ENCODE assay signal across 8 cellular contexts in the genomic region with DNA sequence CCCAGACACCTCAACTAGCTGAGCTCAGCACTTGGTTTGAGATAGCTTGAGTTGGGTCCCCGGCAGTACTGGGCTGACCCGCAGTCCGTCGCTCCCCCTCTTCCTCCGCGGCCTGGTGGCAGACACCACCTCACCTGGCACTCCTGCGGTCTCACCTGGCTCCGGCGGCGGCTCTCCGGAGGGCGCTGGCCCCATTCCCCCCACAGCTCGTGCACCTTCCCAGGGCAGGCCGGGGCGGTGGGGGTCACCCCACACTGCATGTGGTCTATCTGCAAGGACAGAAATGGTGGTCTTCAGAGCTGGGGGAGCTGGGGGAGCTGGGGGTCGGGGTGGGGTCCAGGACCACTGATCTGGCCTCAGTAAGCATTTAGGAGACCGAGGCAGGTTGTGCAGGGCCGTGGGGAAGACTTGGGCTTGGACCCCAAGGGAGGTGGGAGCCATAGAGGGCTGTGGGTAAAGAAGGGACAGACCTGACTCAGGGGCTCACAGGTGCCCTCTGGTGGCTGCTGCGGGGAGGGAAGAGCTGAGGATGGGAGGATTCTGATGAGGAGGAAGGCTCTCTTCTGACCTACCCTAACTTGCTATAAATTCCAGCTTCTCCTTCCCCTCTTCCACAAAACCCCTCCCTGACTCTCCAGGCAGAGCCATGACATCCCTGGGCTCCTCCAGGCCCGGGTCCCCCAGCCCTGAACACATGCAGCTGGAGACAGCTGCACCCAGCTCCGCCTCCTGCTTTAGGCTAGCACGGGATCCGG. TPM values are rescaled to one million over a fixed set of nuclear protein-coding genes. Genes with fewer than 3 reads are reported as not detected.
DNase-seq lines count a peak whose midpoint lies in the region; ATAC-seq and TF ChIP-seq lines count a peak whose summit lies in the region.

No MANE protein-coding gene starts in this region.

- H3K27me3 Mint-ChIP-seq in H9 (ENCODE audit: low read depth) (peaks cover 33% of the 10 kb centered on the region), T-helper 17 cell (peaks cover 8% of the 10 kb centered on the region)

- H3K9me3 Mint-ChIP-seq in H9, result peaks cover 0 to under 1% of the 10 kb centered on the region in 2 experiments; a peak in 1 of 5 replicates

- DNase-seq in BJ (ENCODE audit: low read depth) (no peak), H9 (peak; percentile 77), T-helper 17 cell (peak; percentile 40 to 64 (median 44)), adipocyte (ENCODE audit: low read depth) (peak; percentile 67), iPS-NIHi7 (ENCODE audit: extremely low spot score) (peak; percentile 73), occipital lobe (lab: John Stamatoyannopoulos, UW) (no peak)
- DNase-seq in stimulated activated CD4-positive, alpha-beta T cell treated with anti-CD3 and anti-CD28 coated beads, Interleukin-4, amount 100 ng/mL, for 24 hours, result peak; percentile 74

- H3K4me3 Mint-ChIP-seq in H9 (no peak overlapping the region), T-helper 17 cell (no peak overlapping the region)

- H3K4me1 Mint-ChIP-seq in H9, result no peaks in the 10 kb centered on the region
- H3K4me1 Mint-ChIP-seq in T-helper 17 cell, result no peaks in the 10 kb centered on the region

- H3K27ac Mint-ChIP-seq in H9 (no peak overlapping the region), T-helper 17 cell (no peak overlapping the region)

- H3K9me3 ChIP-seq in H9 (ENCODE audit: control insufficient read depth, low read depth, low read length) (no peaks in the 10 kb centered on the region), T-helper 17 cell (ENCODE audit: control insufficient read depth, low read length, poor library complexity, severe bottlenecking) (no peaks in the 10 kb centered on the region), adipocyte (ENCODE audit: control insufficient read depth, low read length) (no peaks in the 10 kb centered on the region)

- no peak overlapping the region for H3K9ac ChIP-seq in H9 (ENCODE audit: extremely low read depth, insufficient read length, low read length)
- H3K9ac ChIP-seq in adipocyte (ENCODE audit: low read length), result no peak overlapping the region

- H3K27ac ChIP-seq in H9 (ENCODE audit: insufficient read length, low read depth, low read length), result no peak overlapping the region

- H3K36me3 ChIP-seq in BJ (ENCODE audit: control insufficient read depth, insufficient read depth, low read length) (no peaks in the 10 kb centered on the region), adipocyte (ENCODE audit: control insufficient read depth, insufficient read depth, low read length, severe bottlenecking) (no peaks in the 10 kb centered on the region)

- H3K23ac ChIP-seq in H9 (ENCODE audit: insufficient read length, low read depth, low read length), result no peak overlapping the region

- no peak overlapping the region for H2AK5ac ChIP-seq in H9 (ENCODE audit: insufficient read length, low read length)

- H4K5ac ChIP-seq in H9 (ENCODE audit: insufficient read length, low read depth, low read length), result no peak overlapping the region

- H3K79me2 ChIP-seq in H9 (ENCODE audit: insufficient read depth, low read length), result no peaks in the 10 kb centered on the region

- H3K36me3 Mint-ChIP-seq in H9 (ENCODE audit: insufficient read depth in 1 of 3, low read depth in 3 of 3), result no peaks in the 10 kb centered on the region
- H3K36me3 Mint-ChIP-seq in T-helper 17 cell (ENCODE audit: low read depth), result no peaks in the 10 kb centered on the region

- H3K79me1 ChIP-seq in H9 (ENCODE audit: insufficient read depth, low read depth, low read length, poor library complexity, severe bottlenecking), result no peaks in the 10 kb centered on the region

- no peak overlapping the region for H3K56ac ChIP-seq in H9 (ENCODE audit: insufficient read length, low read depth, low read length)

- no peak overlapping the region for H3T11ph ChIP-seq in H9 (ENCODE audit: low read length)

- no peaks in the 10 kb centered on the region for H3K4me1 ChIP-seq in H9 (ENCODE audit: insufficient read depth, low read length)
- H3K4me1 ChIP-seq in adipocyte (ENCODE audit: control insufficient read depth, insufficient read depth, low read length), result peaks cover 31% of the 10 kb centered on the region

- H2BK15ac ChIP-seq in H9 (ENCODE audit: low read depth, low read length), result no peak overlapping the region

- no peak overlapping the region for H2BK20ac ChIP-seq in H9 (ENCODE audit: low read depth, low read length, poor library complexity, severe bottlenecking)

- peaks cover 5% of the 10 kb centered on the region for H3K27me3 ChIP-seq in BJ (ENCODE audit: control insufficient read depth, insufficient read depth, low read length)
- H3K27me3 ChIP-seq in H9 (ENCODE audit: insufficient read depth, low read length), result no peaks in the 10 kb centered on the region
- no peaks in the 10 kb centered on the region for H3K27me3 ChIP-seq in adipocyte (replicated peaks; ENCODE audit: control insufficient read depth, insufficient read depth, low read length)

- no peak overlapping the region for H2BK5ac ChIP-seq in H9 (ENCODE audit: insufficient read length, low read length)

- H4K8ac ChIP-seq in H9 (replicated peaks; ENCODE audit: insufficient read length, low read depth, low read length), result no peak overlapping the region

- no peak overlapping the region for H4K91ac ChIP-seq in H9 (ENCODE audit: insufficient read length, low read depth, low read length)

- H4K20me1 ChIP-seq in H9 (ENCODE audit: control insufficient read depth, insufficient read depth, insufficient read length), result no peaks in the 10 kb centered on the region

- no peak overlapping the region for H3K18ac ChIP-seq in H9 (ENCODE audit: insufficient read length, low read depth, low read length)

- no peak overlapping the region for H2AFZ ChIP-seq in H9 (ENCODE audit: low read length)

- no peak overlapping the region for H2BK120ac ChIP-seq in H9 (ENCODE audit: low read depth, low read length, poor library complexity, severe bottlenecking)

- CTCF ChIA-PET in BJ (lab: Yijun Ruan, JAX), result interaction anchor here (0.6 to 6.5 kb wide), 28 partner anchors 10 to 292 kb away, joined by 3 to 84 read pairs (median 3); a partner anchor contains a TSS

- H3K14ac ChIP-seq in H9 (ENCODE audit: insufficient read depth, low read length), result no peak overlapping the region; the same call in 1 of the 2 replicates

- POLR2A ChIA-PET in BJ (lab: Charles Lee), result no interaction called here

- H3K23me2 ChIP-seq in H9 (ENCODE audit: insufficient read length, low read depth, low read length, poor library complexity, severe bottlenecking), result no peaks in the 10 kb centered on the region

- H2BK12ac ChIP-seq in H9 (ENCODE audit: insufficient read length, low read depth, low read length), result no peak overlapping the region

- ATAC-seq in T-helper 17 cell (peak; percentile 71), HG02763 (IDR thresholded peaks at IDR 0.05; ENCODE audit: unreplicated experiment) (no peak)

- no peak overlapping the region for H3K4ac ChIP-seq in H9 (ENCODE audit: low read depth, low read length)

- TF ChIP-seq CTCF in BJ (IDR thresholded peaks at IDR 0.05; ENCODE audit: insufficient read depth, low read depth, low read length) (peak; percentile 89), H9 (conservative IDR thresholded peaks at IDR 0.05) (peak; percentile 87)

- H3K4me2 ChIP-seq in H9 (ENCODE audit: insufficient read depth, insufficient read length, low read length), result no peak overlapping the region

- WGBS in H9 (ENCODE audit: extremely low coverage, insufficient read length, low lambda C conversion rate), result no CpG with 5 or more reads among the region's 23 CpGs

- no peak overlapping the region for H3K4me3 ChIP-seq in BJ (ENCODE audit: low read depth, low read length)
- H3K4me3 ChIP-seq in adipocyte (ENCODE audit: low read length), result no peak overlapping the region

RNA-seq across cellular contexts. Expression of a gene that starts 6.7 kb away (rescaled TPM):
- 0.01 TPM in 2 replicates for polyA plus RNA-seq in BJ (2011; rRNA removed)
- 0.05 TPM in 1 of 2 replicates, not detected in the other for polyA minus RNA-seq in BJ (2011; rRNA and poly(A)+ RNA removed)
- 0.90 and 1.1 TPM in 2 replicates for total RNA-seq in H9 (2021)
- not detected for total RNA-seq in T-helper 17 cell
- under 0.01 TPM for total RNA-seq in occipital lobe

RNA-seq across cellular contexts. Expression of a gene that starts 10.0 kb away (rescaled TPM):
- polyA plus RNA-seq in BJ (2011; rRNA removed), result not detected in 2 replicates
- polyA minus RNA-seq in BJ (2011; rRNA and poly(A)+ RNA removed), result not detected in 2 replicates
- 2.7 and 3.9 TPM in 2 replicates for total RNA-seq in H9 (2021)
- not detected for total RNA-seq in T-helper 17 cell
- total RNA-seq in occipital lobe, result 2.0 TPM

RNA-seq across cellular contexts. Expression of a gene that starts 14.9 kb away (rescaled TPM):
- 0.02 TPM in 1 of 2 replicates, not detected in the other for polyA plus RNA-seq in BJ (2011; rRNA removed)
- not detected in 2 replicates for polyA minus RNA-seq in BJ (2011; rRNA and poly(A)+ RNA removed)
- total RNA-seq in H9 (2021), result 0.24 and 0.50 TPM in 2 replicates
- total RNA-seq in T-helper 17 cell, result under 1 TPM; 0.17 to 0.31 TPM
- total RNA-seq in occipital lobe, result not detected

RNA-seq across cellular contexts. Expression of a gene that starts 34.5 kb away (rescaled TPM):
- 0.11 and 0.22 TPM in 2 replicates for polyA plus RNA-seq in BJ (2011; rRNA removed)
- 0.15 and 0.28 TPM in 2 replicates for polyA minus RNA-seq in BJ (2011; rRNA and poly(A)+ RNA removed)
- total RNA-seq in H9 (2021) (38.4 and 38.7 TPM in 2 replicates), T-helper 17 cell (under 1 TPM; 0.20 to 0.52 TPM), occipital lobe (32.0 TPM)

RNA-seq across cellular contexts. Expression of a gene that starts 52.9 kb away (rescaled TPM):
- 23.8 and 26.0 TPM in 2 replicates for polyA plus RNA-seq in BJ (2011; rRNA removed)
- 13.4 and 21.4 TPM in 2 replicates for polyA minus RNA-seq in BJ (2011; rRNA and poly(A)+ RNA removed)
- total RNA-seq in H9 (2021), result 108 and 117 TPM in 2 replicates
- 10 to 100 TPM; 22.0 to 26.5 TPM for total RNA-seq in T-helper 17 cell
- total RNA-seq in occipital lobe, result 32.8 TPM

Comparison
In these comparisons a context has a peak if more than half of its experiments do, and no peak if none do; other contexts are left out.
1. DNase-seq: peak in H9 (single experiment), T-helper 17 cell (3 of 3), adipocyte (single experiment), iPS-NIHi7 (single experiment) and stimulated activated CD4-positive, alpha-beta T cell treated with anti-CD3 and anti-CD28 coated beads, Interleukin-4, amount 100 ng/mL, for 24 hours (single experiment); none in BJ (single experiment) and occipital lobe (single experiment).